ENCODE assay signal across 39 cellular contexts in genomic region chr11:5443835-5444393, GRCh38. TPM values are rescaled to one million over a fixed set of nuclear protein-coding genes. Genes with fewer than 3 reads are reported as not detected.
"Had no signal": no experiment of that assay in that cellular context is flagged by ENCODE, and none has a peak within 500 bp of the region (broad histone marks: within the 10 kb centered on the region; RNA-seq: fewer than 3 reads in every experiment).

No MANE protein-coding gene starts in this region.

- H3K36me3 ChIP-seq: adrenal gland, ascending aorta, cardiac muscle cell had no signal

- ATAC-seq: activated CD8-positive, alpha-beta T cell treated with anti-CD3 and anti-CD28 coated beads for 36 hours; activated naive CD4-positive, alpha-beta T cell treated with anti-CD3 and anti-CD28 coated beads, Interleukin-2, amount 50 U/mL, for 72 hours; activated T-cell treated with anti-CD3 and anti-CD28 coated beads, Interleukin-2, amount 50 U/mL, for 4 hours; activated T-cell treated with anti-CD3 and anti-CD28 coated beads, Interleukin-2, amount 50 U/mL, for 72 hours; activated T-helper 17 cell treated with anti-CD3 and anti-CD28 coated beads, Interleukin-2, amount 50 U/mL, for 72 hours had no signal

- H3K9me3 Mint-ChIP-seq: activated B cell treated with CpG ODN at 0.5 μM for 24 hours; activated CD4-positive, alpha-beta memory T cell treated with anti-CD3 and anti-CD28 coated beads for 36 hours; activated CD8-positive, alpha-beta T cell treated with anti-CD3 and anti-CD28 coated beads for 36 hours; activated naive CD4-positive, alpha-beta T cell treated with anti-CD3 and anti-CD28 coated beads for 36 hours; activated naive CD4-positive, alpha-beta T cell treated with anti-CD3 and anti-CD28 coated beads, Interleukin-2, amount 50 U/mL, for 72 hours; activated naive CD8-positive, alpha-beta T cell treated with anti-CD3 and anti-CD28 coated beads for 36 hours; activated T-cell treated with anti-CD3 and anti-CD28 coated beads, Interleukin-2, amount 50 U/mL, for 4 hours; activated T-cell treated with anti-CD3 and anti-CD28 coated beads, Interleukin-2, amount 50 U/mL, for 72 hours; activated T-helper 1 cell treated with anti-CD3 and anti-CD28 coated beads, Interleukin-12 subunit alpha, Interleukin-12 subunit beta, Interleukin-2, Interleukin-4 antibody, amounts not matched to agents 30 ng/mL and 10 ng/mL and 1 ng/mL, durations not matched to agents 14 hours and 24 hours and 36 hours; brain; central memory CD8-positive, alpha-beta T cell; T-helper 1 cell treated with Interleukin-12 subunit alpha and Interleukin-12 subunit beta and Interleukin-4 antibody, amounts not matched to agents 30 μg/mL and 1 μg/mL, for 36 hours; T-helper 2 cell treated with Interferon-gamma antibody and Interleukin-4, amounts not matched to agents 5 μg/mL and 100 μg/mL, for 36 hours had no signal

- H3K27me3 Mint-ChIP-seq: activated CD4-positive, alpha-beta T cell treated with anti-CD3 and anti-CD28 coated beads, Interleukin-2, amount 10 ng/mL, durations not matched to agents 24 days and 14 days; brain had no signal

- H3K27ac Mint-ChIP-seq: activated B cell treated with CpG ODN at 0.5 μM for 24 hours; activated CD4-positive, alpha-beta memory T cell treated with anti-CD3 and anti-CD28 coated beads for 36 hours; activated CD4-positive, alpha-beta T cell treated with anti-CD3 and anti-CD28 coated beads, Interleukin-2, amount 10 ng/mL, durations not matched to agents 24 days and 14 days; activated CD8-positive, alpha-beta T cell treated with anti-CD3 and anti-CD28 coated beads for 36 hours; activated naive CD4-positive, alpha-beta T cell treated with anti-CD3 and anti-CD28 coated beads for 36 hours; activated naive CD4-positive, alpha-beta T cell treated with anti-CD3 and anti-CD28 coated beads, Interleukin-2, amount 50 U/mL, for 72 hours; activated naive CD8-positive, alpha-beta T cell treated with anti-CD3 and anti-CD28 coated beads for 36 hours; activated T-cell treated with anti-CD3 and anti-CD28 coated beads, Interleukin-2, amount 50 U/mL, for 72 hours; activated T-helper 1 cell treated with anti-CD3 and anti-CD28 coated beads, Interleukin-12 subunit alpha, Interleukin-12 subunit beta, Interleukin-2, Interleukin-4 antibody, amounts not matched to agents 30 ng/mL and 10 ng/mL and 1 ng/mL, durations not matched to agents 14 hours and 24 hours and 36 hours; activated T-helper 17 cell treated with anti-CD3 and anti-CD28 coated beads, Interleukin-2, amount 50 U/mL, for 72 hours; brain; T-helper 1 cell treated with Interleukin-12 subunit alpha and Interleukin-12 subunit beta and Interleukin-4 antibody, amounts not matched to agents 30 μg/mL and 1 μg/mL, for 36 hours; T-helper 2 cell treated with Interferon-gamma antibody and Interleukin-4, amounts not matched to agents 5 μg/mL and 100 μg/mL, for 36 hours had no signal

- H3K4me3 ChIP-seq: adrenal gland, ascending aorta, cardiac muscle cell had no signal

- H3K4me3 Mint-ChIP-seq: activated B cell treated with CpG ODN at 0.5 μM for 24 hours; activated CD4-positive, alpha-beta memory T cell treated with anti-CD3 and anti-CD28 coated beads for 36 hours; activated CD4-positive, alpha-beta T cell treated with anti-CD3 and anti-CD28 coated beads, Interleukin-2, amount 10 ng/mL, durations not matched to agents 24 days and 14 days; activated CD8-positive, alpha-beta T cell treated with anti-CD3 and anti-CD28 coated beads for 36 hours; activated naive CD4-positive, alpha-beta T cell treated with anti-CD3 and anti-CD28 coated beads for 36 hours; activated naive CD8-positive, alpha-beta T cell treated with anti-CD3 and anti-CD28 coated beads for 36 hours; activated T-cell treated with anti-CD3 and anti-CD28 coated beads, Interleukin-2, amount 50 U/mL, for 4 hours; activated T-cell treated with anti-CD3 and anti-CD28 coated beads, Interleukin-2, amount 50 U/mL, for 72 hours; activated T-helper 1 cell treated with anti-CD3 and anti-CD28 coated beads, Interleukin-12 subunit alpha, Interleukin-12 subunit beta, Interleukin-2, Interleukin-4 antibody, amounts not matched to agents 30 ng/mL and 10 ng/mL and 1 ng/mL, durations not matched to agents 14 hours and 24 hours and 36 hours; activated T-helper 17 cell treated with anti-CD3 and anti-CD28 coated beads, Interleukin-2, amount 50 U/mL, for 72 hours; brain; central memory CD8-positive, alpha-beta T cell; T-helper 1 cell treated with Interleukin-12 subunit alpha and Interleukin-12 subunit beta and Interleukin-4 antibody, amounts not matched to agents 30 μg/mL and 1 μg/mL, for 36 hours; T-helper 2 cell treated with Interferon-gamma antibody and Interleukin-4, amounts not matched to agents 5 μg/mL and 100 μg/mL, for 36 hours had no signal

- H3K4me1 Mint-ChIP-seq: activated B cell treated with CpG ODN at 0.5 μM for 24 hours; activated CD4-positive, alpha-beta T cell treated with anti-CD3 and anti-CD28 coated beads, Interleukin-2, amount 10 ng/mL, durations not matched to agents 24 days and 14 days; activated naive CD8-positive, alpha-beta T cell treated with anti-CD3 and anti-CD28 coated beads for 36 hours; activated T-helper 17 cell treated with anti-CD3 and anti-CD28 coated beads, Interleukin-2, amount 50 U/mL, for 72 hours; brain; central memory CD8-positive, alpha-beta T cell had no signal

- H3K9me3 ChIP-seq: adrenal gland, ascending aorta had no signal

- H3K36me3 Mint-ChIP-seq: activated CD4-positive, alpha-beta memory T cell treated with anti-CD3 and anti-CD28 coated beads for 36 hours; activated naive CD4-positive, alpha-beta T cell treated with anti-CD3 and anti-CD28 coated beads, Interleukin-2, amount 50 U/mL, for 72 hours; activated naive CD8-positive, alpha-beta T cell treated with anti-CD3 and anti-CD28 coated beads for 36 hours; brain had no signal

- DNase-seq: activated B cell treated with CpG ODN at 0.5 μM for 24 hours; activated CD4-positive, alpha-beta memory T cell treated with anti-CD3 and anti-CD28 coated beads for 36 hours; activated CD4-positive, alpha-beta T cell treated with anti-CD3 and anti-CD28 coated beads for 4 hours; activated CD4-positive, alpha-beta T cell treated with anti-CD3 and anti-CD28 coated beads, Interleukin-2, amount 10 ng/mL, durations not matched to agents 24 days and 14 days; activated CD4-positive, alpha-beta T cell treated with anti-CD3 and anti-CD28 coated beads, Interleukin-2, amount 50 U/mL, for 1 hour; activated CD4-positive, alpha-beta T cell treated with anti-CD3 and anti-CD28 coated beads, Interleukin-2, amount 50 U/mL, for 4 hours; activated CD4-positive, CD25-positive, alpha-beta regulatory T cell treated with anti-CD3 and anti-CD28 coated beads, Interleukin-2, amount 50 U/mL, for 72 hours; activated CD8-positive, alpha-beta memory T cell treated with anti-CD3 and anti-CD28 coated beads, Interleukin-2, amount 50 U/mL, for 4 hours; activated CD8-positive, alpha-beta T cell treated with anti-CD3 and anti-CD28 coated beads for 36 hours; activated effector memory CD4-positive, alpha-beta T cell treated with anti-CD3 and anti-CD28 coated beads, Interleukin-2, amount 50 U/mL, for 16 hours; activated gamma-delta T cell treated with Interleukin-2 at 50 U/mL for 16 hours; activated naive CD4-positive, alpha-beta T cell; activated naive CD4-positive, alpha-beta T cell treated with anti-CD3 and anti-CD28 coated beads for 36 hours; activated naive CD4-positive, alpha-beta T cell treated with anti-CD3 and anti-CD28 coated beads, Interleukin-2, amount 50 U/mL, for 16 hours; activated naive CD8-positive, alpha-beta T cell treated with anti-CD3 and anti-CD28 coated beads for 36 hours; activated T-cell treated with anti-CD3 and anti-CD28 coated beads for 4 hours; activated T-cell treated with anti-CD3 and anti-CD28 coated beads, Interleukin-2, amount 50 U/mL, for 1 hour; activated T-cell treated with anti-CD3 and anti-CD28 coated beads, Interleukin-2, amount 50 U/mL, for 4 hours; activated T-cell treated with anti-CD3 and anti-CD28 coated beads, Interleukin-2, amount 50 U/mL, for 72 hours; adrenal gland; amniotic stem cell; caudate nucleus; cerebellar nuclear complex; T-helper 2 cell; T-helper 9 cell had no signal

- H3K27ac ChIP-seq: adrenal gland, ascending aorta, cardiac muscle cell, VCaP had no signal

- H3K27me3 ChIP-seq: adrenal gland, ascending aorta, cardiac muscle cell had no signal

- FAIRE-seq: bronchial epithelial cell, TTC549 had no signal

- H3K4me1 ChIP-seq: adrenal gland, ascending aorta had no signal

RNA-seq across cellular contexts. Expression of gene OR51I1, which starts 2.6 kb away (rescaled TPM):
- total RNA-seq: activated B cell treated with CpG ODN at 0.5 μM for 24 hours; activated CD4-positive, alpha-beta memory T cell treated with anti-CD3 and anti-CD28 coated beads for 36 hours; activated CD4-positive, alpha-beta T cell treated with anti-CD3 and anti-CD28 coated beads, Interleukin-2, amount 10 ng/mL, durations not matched to agents 24 days and 14 days; activated CD8-positive, alpha-beta memory T cell treated with anti-CD3 and anti-CD28 coated beads for 36 hours; activated CD8-positive, alpha-beta T cell treated with anti-CD3 and anti-CD28 coated beads for 36 hours; activated naive CD4-positive, alpha-beta T cell treated with anti-CD3 and anti-CD28 coated beads for 36 hours; activated naive CD4-positive, alpha-beta T cell treated with anti-CD3 and anti-CD28 coated beads, Interleukin-2, amount 50 U/mL, for 72 hours; activated naive CD8-positive, alpha-beta T cell treated with anti-CD3 and anti-CD28 coated beads for 36 hours; activated T-cell treated with anti-CD3 and anti-CD28 coated beads, Interleukin-2, amount 50 U/mL, for 4 hours; activated T-cell treated with anti-CD3 and anti-CD28 coated beads, Interleukin-2, amount 50 U/mL, for 72 hours; activated T-helper 1 cell treated with anti-CD3 and anti-CD28 coated beads, Interleukin-12 subunit alpha, Interleukin-12 subunit beta, Interleukin-2, Interleukin-4 antibody, amounts not matched to agents 30 ng/mL and 10 ng/mL and 1 ng/mL, durations not matched to agents 14 hours and 24 hours and 36 hours; activated T-helper 17 cell treated with anti-CD3 and anti-CD28 coated beads, Interleukin-2, amount 50 U/mL, for 72 hours; ascending aorta; bronchial epithelial cell; chondrocyte had no signal
- polyA plus RNA-seq: adrenal gland, cardiac muscle cell had no signal

RNA-seq across cellular contexts. Expression of gene OR51I2, which starts 5.2 kb away (rescaled TPM):
- total RNA-seq: activated B cell treated with CpG ODN at 0.5 μM for 24 hours; activated CD4-positive, alpha-beta memory T cell treated with anti-CD3 and anti-CD28 coated beads for 36 hours; activated CD4-positive, alpha-beta T cell treated with anti-CD3 and anti-CD28 coated beads, Interleukin-2, amount 10 ng/mL, durations not matched to agents 24 days and 14 days; activated CD8-positive, alpha-beta memory T cell treated with anti-CD3 and anti-CD28 coated beads for 36 hours; activated CD8-positive, alpha-beta T cell treated with anti-CD3 and anti-CD28 coated beads for 36 hours; activated naive CD4-positive, alpha-beta T cell treated with anti-CD3 and anti-CD28 coated beads for 36 hours; activated naive CD4-positive, alpha-beta T cell treated with anti-CD3 and anti-CD28 coated beads, Interleukin-2, amount 50 U/mL, for 72 hours; activated naive CD8-positive, alpha-beta T cell treated with anti-CD3 and anti-CD28 coated beads for 36 hours; activated T-cell treated with anti-CD3 and anti-CD28 coated beads, Interleukin-2, amount 50 U/mL, for 4 hours; activated T-cell treated with anti-CD3 and anti-CD28 coated beads, Interleukin-2, amount 50 U/mL, for 72 hours; activated T-helper 1 cell treated with anti-CD3 and anti-CD28 coated beads, Interleukin-12 subunit alpha, Interleukin-12 subunit beta, Interleukin-2, Interleukin-4 antibody, amounts not matched to agents 30 ng/mL and 10 ng/mL and 1 ng/mL, durations not matched to agents 14 hours and 24 hours and 36 hours; activated T-helper 17 cell treated with anti-CD3 and anti-CD28 coated beads, Interleukin-2, amount 50 U/mL, for 72 hours; adrenal gland; ascending aorta; bronchial epithelial cell; cardiac muscle cell; chondrocyte had no signal
- polyA plus RNA-seq: adrenal gland, cardiac muscle cell had no signal

RNA-seq across cellular contexts. Expression of gene OR51Q1, which starts 22.0 kb away (rescaled TPM):
- total RNA-seq: activated B cell treated with CpG ODN at 0.5 μM for 24 hours; activated CD4-positive, alpha-beta memory T cell treated with anti-CD3 and anti-CD28 coated beads for 36 hours; activated CD4-positive, alpha-beta T cell treated with anti-CD3 and anti-CD28 coated beads, Interleukin-2, amount 10 ng/mL, durations not matched to agents 24 days and 14 days; activated CD8-positive, alpha-beta memory T cell treated with anti-CD3 and anti-CD28 coated beads for 36 hours; activated CD8-positive, alpha-beta T cell treated with anti-CD3 and anti-CD28 coated beads for 36 hours; activated naive CD4-positive, alpha-beta T cell treated with anti-CD3 and anti-CD28 coated beads for 36 hours; activated naive CD4-positive, alpha-beta T cell treated with anti-CD3 and anti-CD28 coated beads, Interleukin-2, amount 50 U/mL, for 72 hours; activated naive CD8-positive, alpha-beta T cell treated with anti-CD3 and anti-CD28 coated beads for 36 hours; activated T-cell treated with anti-CD3 and anti-CD28 coated beads, Interleukin-2, amount 50 U/mL, for 4 hours; activated T-cell treated with anti-CD3 and anti-CD28 coated beads, Interleukin-2, amount 50 U/mL, for 72 hours; activated T-helper 1 cell treated with anti-CD3 and anti-CD28 coated beads, Interleukin-12 subunit alpha, Interleukin-12 subunit beta, Interleukin-2, Interleukin-4 antibody, amounts not matched to agents 30 ng/mL and 10 ng/mL and 1 ng/mL, durations not matched to agents 14 hours and 24 hours and 36 hours; activated T-helper 17 cell treated with anti-CD3 and anti-CD28 coated beads, Interleukin-2, amount 50 U/mL, for 72 hours; adrenal gland; ascending aorta; bronchial epithelial cell; cardiac muscle cell; chondrocyte had no signal
- polyA plus RNA-seq: adrenal gland, cardiac muscle cell had no signal

RNA-seq across cellular contexts. Expression of gene OR52D1, which starts 44.6 kb away (rescaled TPM):
- total RNA-seq: activated B cell treated with CpG ODN at 0.5 μM for 24 hours; activated CD4-positive, alpha-beta memory T cell treated with anti-CD3 and anti-CD28 coated beads for 36 hours; activated CD4-positive, alpha-beta T cell treated with anti-CD3 and anti-CD28 coated beads, Interleukin-2, amount 10 ng/mL, durations not matched to agents 24 days and 14 days; activated CD8-positive, alpha-beta memory T cell treated with anti-CD3 and anti-CD28 coated beads for 36 hours; activated CD8-positive, alpha-beta T cell treated with anti-CD3 and anti-CD28 coated beads for 36 hours; activated naive CD4-positive, alpha-beta T cell treated with anti-CD3 and anti-CD28 coated beads for 36 hours; activated naive CD4-positive, alpha-beta T cell treated with anti-CD3 and anti-CD28 coated beads, Interleukin-2, amount 50 U/mL, for 72 hours; activated naive CD8-positive, alpha-beta T cell treated with anti-CD3 and anti-CD28 coated beads for 36 hours; activated T-cell treated with anti-CD3 and anti-CD28 coated beads, Interleukin-2, amount 50 U/mL, for 4 hours; activated T-cell treated with anti-CD3 and anti-CD28 coated beads, Interleukin-2, amount 50 U/mL, for 72 hours; activated T-helper 1 cell treated with anti-CD3 and anti-CD28 coated beads, Interleukin-12 subunit alpha, Interleukin-12 subunit beta, Interleukin-2, Interleukin-4 antibody, amounts not matched to agents 30 ng/mL and 10 ng/mL and 1 ng/mL, durations not matched to agents 14 hours and 24 hours and 36 hours; activated T-helper 17 cell treated with anti-CD3 and anti-CD28 coated beads, Interleukin-2, amount 50 U/mL, for 72 hours; adrenal gland; ascending aorta; bronchial epithelial cell; cardiac muscle cell; chondrocyte had no signal
- polyA plus RNA-seq: adrenal gland, cardiac muscle cell had no signal
